ENCODE assay signal across 23 cellular contexts in the genomic region with DNA sequence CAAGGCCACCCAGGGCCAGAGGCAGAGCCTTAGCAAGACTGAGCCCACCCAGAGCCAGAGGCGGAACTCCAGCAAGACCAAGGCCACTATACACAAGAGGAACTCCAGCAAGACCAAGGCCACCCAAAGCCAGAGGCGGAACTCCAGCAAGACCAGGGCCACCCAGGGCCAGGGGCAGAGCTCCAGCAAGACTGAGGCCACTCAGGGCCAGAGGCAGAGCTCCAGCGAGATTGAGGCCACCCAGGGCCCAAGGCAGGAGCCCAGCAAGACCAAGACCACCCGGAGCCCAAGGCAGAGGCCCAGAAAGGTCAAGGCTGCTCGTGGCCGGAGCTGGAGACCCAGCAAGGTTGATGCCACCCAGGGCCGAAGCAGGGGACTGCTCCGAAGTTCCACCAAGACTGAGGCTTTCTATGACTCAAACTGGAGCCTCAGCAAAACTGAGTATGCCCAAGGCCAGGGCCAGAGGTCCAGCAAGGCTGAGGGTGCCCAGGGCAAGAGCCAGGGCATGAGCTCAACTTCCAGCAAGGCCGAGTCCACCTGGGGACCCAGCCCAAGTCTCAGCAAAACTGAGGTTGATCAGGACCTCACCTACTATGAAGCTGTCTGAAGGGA. TPM values are rescaled to one million over a fixed set of nuclear protein-coding genes. Genes with fewer than 3 reads are reported as not detected.
"Had no signal": no experiment of that assay in that cellular context is flagged by ENCODE, and none has a peak within 500 bp of the region (broad histone marks: within the 10 kb centered on the region; RNA-seq: fewer than 3 reads in every experiment).

No MANE protein-coding gene starts in this region.

- H3K27me3 ChIP-seq: esophagus squamous epithelium, gastroesophageal sphincter, stomach had no signal

- H3K36me3 Mint-ChIP-seq: immature natural killer cell; natural killer cell treated with Interleukin-12 subunit alpha and Interleukin-12 subunit beta and Interleukin-15 and Interleukin-18, amount 100 ng/mL, for 72 hours had no signal

- H3K27ac Mint-ChIP-seq: dendritic cell treated with granulocyte-macrophage colony-stimulating factor and Interleukin-4, amounts not matched to agents 40 ng/mL and 50 ng/mL, for 4 days; natural killer cell treated with Interleukin-12 subunit alpha and Interleukin-12 subunit beta and Interleukin-15 and Interleukin-18, amount 100 ng/mL, for 72 hours had no signal

- ATAC-seq: gastroesophageal sphincter; left cardiac atrium; natural killer cell treated with Interleukin-12 subunit alpha and Interleukin-12 subunit beta and Interleukin-15 and Interleukin-18, amount 100 ng/mL, for 72 hours; sciatic nerve had no signal

- H3K4me1 ChIP-seq: parathyroid adenoma, prostate gland had no signal

- H3K4me3 Mint-ChIP-seq: dendritic cell treated with granulocyte-macrophage colony-stimulating factor and Interleukin-4, amounts not matched to agents 40 ng/mL and 50 ng/mL, for 4 days; immature natural killer cell; natural killer cell treated with Interleukin-12 subunit alpha and Interleukin-12 subunit beta and Interleukin-15 and Interleukin-18, amount 100 ng/mL, for 72 hours had no signal

- H2AFZ ChIP-seq: parathyroid adenoma had no signal

- H3K4me3 ChIP-seq: esophagus squamous epithelium, gastroesophageal sphincter, left ventricle myocardium inferior, lung, prostate gland, stomach had no signal

- H3K27ac ChIP-seq: esophagus squamous epithelium, gastroesophageal sphincter, left ventricle myocardium inferior, parathyroid adenoma, prostate gland, stomach had no signal

- H3K9ac ChIP-seq: parathyroid adenoma had no signal

- H3K27me3 Mint-ChIP-seq: dendritic cell treated with granulocyte-macrophage colony-stimulating factor and Interleukin-4, amounts not matched to agents 40 ng/mL and 50 ng/mL, for 4 days; natural killer cell treated with Interleukin-12 subunit alpha and Interleukin-12 subunit beta and Interleukin-15 and Interleukin-18, amount 100 ng/mL, for 72 hours had no signal

- H3K79me2 ChIP-seq: parathyroid adenoma had no signal

- DNase-seq: esophagus squamous epithelium; foreskin fibroblast; immature natural killer cell; left cardiac atrium; left ventricle myocardium inferior; mesenchymal stem cell; midbrain; stimulated activated CD4-positive, alpha-beta T cell treated with anti-CD3 and anti-CD28 coated beads, Interleukin-2, amount 100 ng/mL, for 24 hours; stimulated activated CD4-positive, alpha-beta T cell treated with anti-CD3 and anti-CD28 coated beads, Interleukin-4, amount 100 ng/mL, for 4 hours; stimulated activated naive CD4-positive, alpha-beta T cell; stomach; substantia nigra; trophoblast cell had no signal

- H3K9me3 ChIP-seq: esophagus squamous epithelium, gastroesophageal sphincter, left ventricle myocardium inferior, prostate gland, stomach had no signal

- H3K9me3 Mint-ChIP-seq: dendritic cell treated with granulocyte-macrophage colony-stimulating factor and Interleukin-4, amounts not matched to agents 40 ng/mL and 50 ng/mL, for 4 days; immature natural killer cell; natural killer cell treated with Interleukin-12 subunit alpha and Interleukin-12 subunit beta and Interleukin-15 and Interleukin-18, amount 100 ng/mL, for 72 hours had no signal

RNA-seq across cellular contexts. Expression of a gene that starts 15.0 kb away (rescaled TPM):
- total RNA-seq: epithelial cell of proximal tubule, gastroesophageal sphincter, skeletal muscle tissue, stomach, urinary bladder had no signal

RNA-seq across cellular contexts. Expression of a gene that starts 24.1 kb away (rescaled TPM):
- total RNA-seq: epithelial cell of proximal tubule; left cardiac atrium; left ventricle myocardium inferior; natural killer cell treated with Interleukin-12 subunit alpha and Interleukin-12 subunit beta and Interleukin-15 and Interleukin-18, amount 100 ng/mL, for 72 hours; skeletal muscle tissue; urinary bladder had no signal

RNA-seq across cellular contexts. Expression of a gene that starts 47.6 kb away (rescaled TPM):
- total RNA-seq: epithelial cell of proximal tubule had no signal
